ENCODE assay signal across 8 cellular contexts in the genomic region with DNA sequence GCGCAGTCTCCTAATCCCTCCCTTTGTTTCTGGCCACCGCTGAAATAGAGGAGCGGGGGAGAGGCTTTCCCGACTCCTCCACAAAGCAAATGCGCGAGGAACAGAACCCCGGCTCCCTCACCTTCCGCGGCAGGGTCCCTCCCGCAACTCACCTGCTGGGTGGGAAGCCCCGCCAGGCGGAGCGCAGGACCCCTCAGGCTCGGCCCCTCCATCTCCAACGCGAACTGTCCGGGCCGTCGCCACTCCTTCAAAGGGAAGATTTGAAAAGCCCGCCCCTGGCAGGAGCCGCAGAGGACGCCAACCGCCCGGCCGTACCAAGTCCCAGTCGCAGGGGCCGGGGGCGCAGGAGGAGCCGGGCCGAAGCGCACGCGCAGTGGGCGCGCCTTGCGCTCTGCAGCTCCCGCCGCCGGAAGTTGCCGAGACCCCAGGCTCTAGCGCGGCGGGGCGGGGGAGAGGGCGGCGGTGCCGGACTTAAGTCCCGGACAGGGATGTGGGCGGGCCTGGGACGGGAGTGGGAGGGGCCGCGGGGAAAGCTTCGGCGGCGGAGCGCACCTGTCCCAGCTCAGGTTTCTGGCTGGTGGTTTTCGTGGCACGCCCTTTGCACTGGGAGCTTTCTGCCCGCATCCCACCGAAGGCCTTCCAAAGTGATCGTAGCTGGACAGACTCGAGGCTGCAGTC. TPM values are rescaled to one million over a fixed set of nuclear protein-coding genes. Genes with fewer than 3 reads are reported as not detected.
A peak's percentile ranks its signal among the peaks of the same experiment; 100 is the strongest.
DNase-seq lines count a peak whose midpoint lies in the region; ATAC-seq and TF ChIP-seq lines count a peak whose summit lies in the region.

A gene with protein sequence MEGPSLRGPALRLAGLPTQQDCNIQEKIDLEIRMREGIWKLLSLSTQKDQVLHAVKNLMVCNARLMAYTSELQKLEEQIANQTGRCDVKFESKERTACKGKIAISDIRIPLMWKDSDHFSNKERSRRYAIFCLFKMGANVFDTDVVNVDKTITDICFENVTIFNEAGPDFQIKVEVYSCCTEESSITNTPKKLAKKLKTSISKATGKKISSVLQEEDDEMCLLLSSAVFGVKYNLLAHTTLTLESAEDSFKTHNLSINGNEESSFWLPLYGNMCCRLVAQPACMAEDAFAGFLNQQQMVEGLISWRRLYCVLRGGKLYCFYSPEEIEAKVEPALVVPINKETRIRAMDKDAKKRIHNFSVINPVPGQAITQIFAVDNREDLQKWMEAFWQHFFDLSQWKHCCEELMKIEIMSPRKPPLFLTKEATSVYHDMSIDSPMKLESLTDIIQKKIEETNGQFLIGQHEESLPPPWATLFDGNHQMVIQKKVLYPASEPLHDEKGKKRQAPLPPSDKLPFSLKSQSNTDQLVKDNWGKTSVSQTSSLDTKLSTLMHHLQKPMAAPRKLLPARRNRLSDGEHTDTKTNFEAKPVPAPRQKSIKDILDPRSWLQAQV (minus strand): TSS at position 446 of the 678 bp plus-strand sequence. CDS start 234 bp downstream, at position 212.

- H3K4me1 Mint-ChIP-seq in CD8-positive, alpha-beta memory T cell: peaks cover 10 to 13% (median 12%) of the 10 kb centered on the region in 3 donors
- peaks cover 25% of the 10 kb centered on the region for H3K4me1 Mint-ChIP-seq in activated T-helper 2 cell treated with anti-CD3 and anti-CD28 coated beads, Interferon-gamma antibody, Interleukin-2, Interleukin-4, amounts not matched to agents 10 μg/mL and 5 μg/mL and 100 μg/mL, durations not matched to agents 14 hours and 24 hours and 36 hours (ENCODE audit: low read depth)
- peaks cover 17 to 28% of the 10 kb centered on the region in 2 donors for H3K4me1 Mint-ChIP-seq in natural killer cell

- peaks cover 5% of the 10 kb centered on the region for H3K27me3 ChIP-seq in CD8-positive, alpha-beta memory T cell (ENCODE audit: insufficient read depth, low read length, poor library complexity, severe bottlenecking)
- no peaks in the 10 kb centered on the region for H3K27me3 ChIP-seq in Panc1 (ENCODE audit: control insufficient read depth, insufficient read depth, low read length)

- BruUV-seq in Panc1 (replicated peaks; lab: Mats Ljungman, UMichigan): no TSS peak

- H3K36me3 Mint-ChIP-seq in CD8-positive, alpha-beta memory T cell: no peaks in the 10 kb centered on the region
- H3K36me3 Mint-ChIP-seq in activated T-helper 2 cell treated with anti-CD3 and anti-CD28 coated beads, Interferon-gamma antibody, Interleukin-2, Interleukin-4, amounts not matched to agents 10 μg/mL and 5 μg/mL and 100 μg/mL, durations not matched to agents 14 hours and 24 hours and 36 hours (ENCODE audit: low read depth): no peaks in the 10 kb centered on the region
- H3K36me3 Mint-ChIP-seq in natural killer cell: no peaks in the 10 kb centered on the region

- POLR2A ChIA-PET in CD8-positive, alpha-beta memory T cell (lab: Charles Lee): no interaction called here
- POLR2A ChIA-PET in Panc1 (lab: Charles Lee): interaction anchor here (0.6 kb wide), 1 partner anchor 106 kb away, joined by 3 read pairs; the partner anchor contains the start of gene ZNF365

- TF ChIP-seq CTCF in Panc1 (IDR thresholded peaks at IDR 0.05) (no peak), fibroblast of pulmonary artery (IDR thresholded peaks at IDR 0.05; ENCODE audit: low read length, missing control alignments) (no peak), natural killer cell (IDR thresholded peaks at IDR 0.05) (no peak)

- H3K9me3 Mint-ChIP-seq in CD8-positive, alpha-beta memory T cell: no peaks in the 10 kb centered on the region
- H3K9me3 Mint-ChIP-seq in activated T-helper 2 cell treated with anti-CD3 and anti-CD28 coated beads, Interferon-gamma antibody, Interleukin-2, Interleukin-4, amounts not matched to agents 10 μg/mL and 5 μg/mL and 100 μg/mL, durations not matched to agents 14 hours and 24 hours and 36 hours: no peaks in the 10 kb centered on the region
- no peaks in the 10 kb centered on the region for H3K9me3 Mint-ChIP-seq in natural killer cell

- H3K27ac Mint-ChIP-seq in CD8-positive, alpha-beta memory T cell: peak within 1 kb of the TSS in 3 of 8 donors; percentile 18 to 61 (median 28)
- H3K27ac Mint-ChIP-seq in activated T-helper 2 cell treated with anti-CD3 and anti-CD28 coated beads, Interferon-gamma antibody, Interleukin-2, Interleukin-4, amounts not matched to agents 10 μg/mL and 5 μg/mL and 100 μg/mL, durations not matched to agents 14 hours and 24 hours and 36 hours: no peak within 1 kb of the TSS
- H3K27ac Mint-ChIP-seq in natural killer cell: peak within 1 kb of the TSS; percentile 34 to 74

- peak within 1 kb of the TSS; percentile 81 for H3K4me3 ChIP-seq in CD8-positive, alpha-beta memory T cell (ENCODE audit: low read length)
- peak within 1 kb of the TSS; percentile 77 to 98 for H3K4me3 ChIP-seq in Panc1 (ENCODE audit: low read depth in 2 of 2, low read length in 2 of 2)
- H3K4me3 ChIP-seq in fibroblast of pulmonary artery (replicated peaks; ENCODE audit: low read depth, low read length): peak within 1 kb of the TSS; percentile 69

- peaks cover 8% of the 10 kb centered on the region for H3K4me1 ChIP-seq in CD8-positive, alpha-beta memory T cell (ENCODE audit: insufficient read depth, low read length)
- peaks cover 48% of the 10 kb centered on the region for H3K4me1 ChIP-seq in Panc1 (ENCODE audit: control insufficient read depth, insufficient read depth, low read length)

- in situ Hi-C loops in Panc1 (cut with HindIII; ENCODE audit: low pct_unique_long_range_greater_than_20kb, low sequenced_read_pairs): loop anchor here (25.0 kb wide), 1 partner anchor 119 kb away; no protein-coding TSS in a partner anchor

- CTCF ChIA-PET in CD8-positive, alpha-beta memory T cell (lab: Charles Lee): interaction anchor here (1.6 kb wide), 1 partner anchor 168 kb away, joined by 4 read pairs; no protein-coding TSS in a partner anchor
- CTCF ChIA-PET in Panc1 (lab: Charles Lee): no interaction called here

- peak; percentile 40 to 78 (median 55) for DNase-seq in CD8-positive, alpha-beta memory T cell
- DNase-seq in HuH-7 (ENCODE audit: low spot score) (peak; percentile 80), Panc1 (ENCODE audit: low read depth, low spot score) (no peak), fibroblast of pulmonary artery (ENCODE audit: low read depth) (peak; percentile 73), natural killer cell (peak; percentile 65)
- DNase-seq in activated T-helper 2 cell treated with anti-CD3 and anti-CD28 coated beads, Interferon-gamma antibody, Interleukin-2, Interleukin-4, amounts not matched to agents 10 μg/mL and 5 μg/mL and 100 μg/mL, durations not matched to agents 14 hours and 24 hours and 36 hours (ENCODE audit: low spot score): peak; percentile 70
- DNase-seq in stimulated activated naive CD4-positive, alpha-beta T cell (lab: John Stamatoyannopoulos, UW): peak; percentile 36 to 67 (median 59)

- peak within 1 kb of the TSS; percentile 3 for H3K27ac ChIP-seq in CD8-positive, alpha-beta memory T cell (ENCODE audit: low read depth, low read length)
- H3K27ac ChIP-seq in Panc1 (ENCODE audit: low read length): peak within 1 kb of the TSS; percentile 92

- ATAC-seq in GM21381 (IDR thresholded peaks at IDR 0.05; ENCODE audit: unreplicated experiment) (peak; percentile 75), Panc1 (peak; percentile 93), natural killer cell (peak; percentile 89 to 93 (median 89))

- intact Hi-C loops in Panc1 (cut with micrococcal nuclease; ENCODE audit: unreplicated experiment) (loop anchor here (10.0 kb wide), 2 partner anchors 364 to 546 kb away; partner anchors contain the start of genes ARID5B and EGR2), natural killer cell (cut with micrococcal nuclease) (loop anchor here (10.0 kb wide), 1 partner anchor 816 kb away; no protein-coding TSS in a partner anchor)
- intact Hi-C loops in activated T-helper 2 cell treated with anti-CD3 and anti-CD28 coated beads, Interferon-gamma antibody, Interleukin-2, Interleukin-4, amounts not matched to agents 10 μg/mL and 5 μg/mL and 100 μg/mL, durations not matched to agents 14 hours and 24 hours and 36 hours (cut with micrococcal nuclease): loop anchor here (5.0 to 10.0 kb wide), 3 partner anchors 114 to 984 kb away; no protein-coding TSS in a partner anchor

- peak within 1 kb of the TSS; percentile 78 to 92 (median 87) for H3K4me3 Mint-ChIP-seq in CD8-positive, alpha-beta memory T cell
- H3K4me3 Mint-ChIP-seq in activated T-helper 2 cell treated with anti-CD3 and anti-CD28 coated beads, Interferon-gamma antibody, Interleukin-2, Interleukin-4, amounts not matched to agents 10 μg/mL and 5 μg/mL and 100 μg/mL, durations not matched to agents 14 hours and 24 hours and 36 hours (ENCODE audit: low read depth): peak within 1 kb of the TSS; percentile 85
- peak within 1 kb of the TSS; percentile 94 for H3K4me3 Mint-ChIP-seq in natural killer cell

- peaks cover 8 to 14% of the 10 kb centered on the region in 2 donors for H3K27me3 Mint-ChIP-seq in CD8-positive, alpha-beta memory T cell
- peaks cover 36% of the 10 kb centered on the region for H3K27me3 Mint-ChIP-seq in activated T-helper 2 cell treated with anti-CD3 and anti-CD28 coated beads, Interferon-gamma antibody, Interleukin-2, Interleukin-4, amounts not matched to agents 10 μg/mL and 5 μg/mL and 100 μg/mL, durations not matched to agents 14 hours and 24 hours and 36 hours (ENCODE audit: low read depth)
- peaks cover 15% of the 10 kb centered on the region in 2 donors for H3K27me3 Mint-ChIP-seq in natural killer cell (ENCODE audit: low read depth in 2 of 2)

- no peaks in the 10 kb centered on the region for H3K9me3 ChIP-seq in CD8-positive, alpha-beta memory T cell (ENCODE audit: low read length)
- no peaks in the 10 kb centered on the region for H3K9me3 ChIP-seq in Panc1 (ENCODE audit: control insufficient read depth, insufficient read depth, low read depth, low read length)

- no peaks in the 10 kb centered on the region for H3K36me3 ChIP-seq in CD8-positive, alpha-beta memory T cell (ENCODE audit: insufficient read depth, low read length)
- peaks cover 2% of the 10 kb centered on the region for H3K36me3 ChIP-seq in Panc1 (ENCODE audit: control insufficient read depth, insufficient read depth, low read length)

RNA-seq across cellular contexts. Expression of the gene that starts here (rescaled TPM):
- 1 to 10 TPM; 1.6 to 1.7 TPM for total RNA-seq in CD8-positive, alpha-beta memory T cell
- polyA plus RNA-seq in CD8-positive, alpha-beta memory T cell: 1.9 TPM
- total RNA-seq in Panc1 (2021; ENCODE audit: unreplicated experiment) (21.3 TPM), natural killer cell (under 1 TPM; 0.31 to 0.61 (median 0.33) TPM)
- 4.0 TPM for polyA plus RNA-seq in Panc1 (2012; ENCODE audit: insufficient read length)
- total RNA-seq in activated T-helper 2 cell treated with anti-CD3 and anti-CD28 coated beads, Interferon-gamma antibody, Interleukin-2, Interleukin-4, amounts not matched to agents 10 μg/mL and 5 μg/mL and 100 μg/mL, durations not matched to agents 14 hours and 24 hours and 36 hours: 2.8 and 2.9 TPM in 2 replicates

Comparison
In these comparisons a context has a peak if more than half of its experiments do, and no peak if none do; other contexts are left out.
1. Peak in DNase-seq and ATAC-seq in natural killer cell; RNA of the gene not detected or under 1 TPM.